18 cellular contexts compared by ENCODE assay signal in genomic region chr11:120413480-120413879, GRCh38.
DNase-seq lines count a peak whose midpoint lies in the region; ATAC-seq and TF ChIP-seq lines count a peak whose summit lies in the region.
"Had no signal": no experiment of that assay in that cellular context is flagged by ENCODE, and none has a peak within 500 bp of the region (broad histone marks: within the 10 kb centered on the region; RNA-seq: fewer than 3 reads in every experiment).

No MANE protein-coding gene starts in this region.

- H2AFZ ChIP-seq in Karpas-422 (ENCODE audit: low read length), result no peak overlapping the region

- H3K4me3 ChIP-seq in AG09309 (ENCODE audit: control insufficient read depth, low read depth, low read length) (no peak overlapping the region), LNCaP clone FGC (ENCODE audit: low read depth, low read length) (no peak overlapping the region), astrocyte of the spinal cord (ENCODE audit: low read depth, low read length) (no peak overlapping the region), Karpas-422 (ENCODE audit: low read length) (no peak overlapping the region)
- H3K4me3 ChIP-seq: BLaER1 treated with 17β-estradiol and CSF1 and Interleukin-3, amounts not matched to agents 10 nM and 100 nM had no signal

- no peaks in the 10 kb centered on the region for H3K4me1 ChIP-seq in Karpas-422 (ENCODE audit: low read length)
- H3K4me1 ChIP-seq: BLaER1 treated with 17β-estradiol and CSF1 and Interleukin-3, amounts not matched to agents 10 nM and 100 nM had no signal

- no peaks in the 10 kb centered on the region for H3K9me3 ChIP-seq in Karpas-422 (ENCODE audit: low read length)
- peaks cover 2% of the 10 kb centered on the region for H3K9me3 ChIP-seq in T-helper 17 cell (ENCODE audit: control insufficient read depth, low read length, poor library complexity, severe bottlenecking)
- H3K9me3 ChIP-seq: BLaER1 treated with 17β-estradiol and CSF1 and Interleukin-3, amounts not matched to agents 10 nM and 100 nM had no signal

- no peaks in the 10 kb centered on the region for H3K27me3 Mint-ChIP-seq in T-helper 17 cell
- H3K27me3 Mint-ChIP-seq: IgD-negative memory B cell had no signal

- ATAC-seq in T-helper 17 cell, result no peak
- ATAC-seq: activated T-cell treated with anti-CD3 and anti-CD28 coated beads, Interleukin-2, amount 50 U/mL, for 4 hours had no signal

- H3K36me3 Mint-ChIP-seq in T-helper 17 cell (ENCODE audit: low read depth), result peaks cover 9% of the 10 kb centered on the region

- H3K27ac ChIP-seq in Karpas-422 (ENCODE audit: low read length), result no peak overlapping the region
- H3K27ac ChIP-seq: BLaER1 treated with 17β-estradiol and CSF1 and Interleukin-3, amounts not matched to agents 10 nM and 100 nM had no signal

- in situ Hi-C loops in astrocyte of the spinal cord (cut with HindIII; ENCODE audit: low sequenced_read_pairs), result no loop called here

- no peaks in the 10 kb centered on the region for H3K27me3 ChIP-seq in Karpas-422 (ENCODE audit: low read length)
- H3K27me3 ChIP-seq: BLaER1 treated with 17β-estradiol and CSF1 and Interleukin-3, amounts not matched to agents 10 nM and 100 nM had no signal

- H3K4me1 Mint-ChIP-seq in T-helper 17 cell, result peaks cover 2% of the 10 kb centered on the region
- H3K4me1 Mint-ChIP-seq: IgD-negative memory B cell had no signal

- no peak for TF ChIP-seq CTCF in AG09309 (IDR thresholded peaks at IDR 0.05; ENCODE audit: control insufficient read depth, insufficient read depth, low read depth, low read length, missing control alignments)
- TF ChIP-seq CTCF in LNCaP clone FGC (IDR thresholded peaks at IDR 0.05; ENCODE audit: control insufficient read depth, extremely low read depth, insufficient read depth), result no peak
- no peak for TF ChIP-seq CTCF in astrocyte of the spinal cord (IDR thresholded peaks at IDR 0.05; ENCODE audit: low read depth, low read length)

- no peak overlapping the region for H3K4me3 Mint-ChIP-seq in T-helper 17 cell
- H3K4me3 Mint-ChIP-seq: activated T-cell treated with anti-CD3 and anti-CD28 coated beads, Interleukin-2, amount 50 U/mL, for 4 hours; IgD-negative memory B cell had no signal

- no peak overlapping the region for H3K27ac Mint-ChIP-seq in T-helper 17 cell

- no peaks in the 10 kb centered on the region for H3K36me3 ChIP-seq in Karpas-422 (ENCODE audit: insufficient read depth, low read length)

- no peak overlapping the region for H3K9ac ChIP-seq in Karpas-422 (ENCODE audit: low read length)
- H3K9ac ChIP-seq: BLaER1 treated with 17β-estradiol and CSF1 and Interleukin-3, amounts not matched to agents 10 nM and 100 nM had no signal

- no peak overlapping the region for H3K4me2 ChIP-seq in Karpas-422 (ENCODE audit: low read depth, low read length, poor library complexity, severe bottlenecking)
- H3K4me2 ChIP-seq: BLaER1 treated with 17β-estradiol and CSF1 and Interleukin-3, amounts not matched to agents 10 nM and 100 nM had no signal

- DNase-seq in AG09309 (ENCODE audit: low read depth) (peak; percentile 58), LNCaP clone FGC (ENCODE audit: low read depth) (peak; percentile 66), astrocyte of the spinal cord (ENCODE audit: low read depth, low spot score) (peak; percentile 55), iris pigment epithelial cell (ENCODE audit: low read depth) (peak; percentile 93), NCI-H345 (lab: John Stamatoyannopoulos, UW) (no peak), Karpas-422 (no peak), cortex of kidney (lab: John Stamatoyannopoulos, UW) (no peak), T-helper 17 cell (no peak)
- DNase-seq: activated CD4-positive, alpha-beta T cell treated with anti-CD3 and anti-CD28 coated beads for 48 hours; activated T-cell treated with anti-CD3 and anti-CD28 coated beads, Interleukin-2, amount 50 U/mL, for 4 hours; amygdala; DMS53; glutamatergic neuron; NCI-H1694 treated with DMSO at 0.1 percent for 48 hours; stimulated activated CD4-positive, alpha-beta T cell treated with anti-CD3 and anti-CD28 coated beads, Interleukin-4, amount 100 ng/mL, for 1 hour; trophoblast cell had no signal

- H3K79me2 ChIP-seq in Karpas-422 (ENCODE audit: low read length), result no peaks in the 10 kb centered on the region

- H4K20me1 ChIP-seq in Karpas-422 (ENCODE audit: insufficient read depth, low read depth, low read length), result no peaks in the 10 kb centered on the region

- H3K9me2 ChIP-seq in Karpas-422 (replicated peaks; ENCODE audit: insufficient read depth, low read length), result no peaks in the 10 kb centered on the region

Comparison
In these comparisons a context has a peak if more than half of its experiments do, and no peak if none do; other contexts are left out.
1. DNase-seq: peak in AG09309 (single experiment), LNCaP clone FGC (single experiment), astrocyte of the spinal cord (single experiment) and iris pigment epithelial cell (single experiment); none in NCI-H345 (single experiment), Karpas-422 (single experiment), cortex of kidney (single experiment) and T-helper 17 cell (0 of 3).